ENCODE assay signal across 11 cellular contexts in genomic region chr3:150738688-150739087, GRCh38. TPM values are rescaled to one million over a fixed set of nuclear protein-coding genes. Genes with fewer than 3 reads are reported as not detected.
DNase-seq lines count a peak whose midpoint lies in the region; ATAC-seq, FAIRE-seq and TF ChIP-seq lines count a peak whose summit lies in the region.
"Had no signal": no experiment of that assay in that cellular context is flagged by ENCODE, and none has a peak within 500 bp of the region (broad histone marks: within the 10 kb centered on the region; RNA-seq: fewer than 3 reads in every experiment).

No MANE protein-coding gene starts in this region.

- H3K36me3 ChIP-seq in OCI-LY3 (replicated peaks; ENCODE audit: low read depth, low read length) (peaks cover 27% of the 10 kb centered on the region), bronchial epithelial cell (ENCODE audit: control insufficient read depth, insufficient read depth, low read length) (peaks cover 6% of the 10 kb centered on the region), smooth muscle cell (ENCODE audit: low read depth) (no peaks in the 10 kb centered on the region)
- H3K36me3 ChIP-seq: thoracic aorta had no signal

- peak overlapping the region; percentile 10; the same call in 1 of the 2 replicates for H3K4me3 ChIP-seq in OCI-LY3 (ENCODE audit: low read length)
- no peak overlapping the region for H3K4me3 ChIP-seq in bronchial epithelial cell (ENCODE audit: low read depth, low read length)
- no peak overlapping the region for H3K4me3 ChIP-seq in smooth muscle cell
- H3K4me3 ChIP-seq: thoracic aorta had no signal

- H3K4me1 ChIP-seq in OCI-LY3 (ENCODE audit: low read length) (peaks cover 65% of the 10 kb centered on the region), smooth muscle cell (ENCODE audit: low read depth) (peaks cover 6% of the 10 kb centered on the region)

- intact Hi-C loops in activated CD4-positive, alpha-beta T cell treated with anti-CD3 and anti-CD28 coated beads, Interleukin-2, amount 10 ng/mL, durations not matched to agents 24 days and 14 days (cut with micrococcal nuclease), result loop anchor here (1.0 to 5.0 kb wide), 8 partner anchors 17 to 570 kb away; partner anchors contain the start of genes EIF2A, SELENOT and SERP1

- peak overlapping the region; percentile 64 for H3K4me3 Mint-ChIP-seq in activated CD4-positive, alpha-beta T cell treated with anti-CD3 and anti-CD28 coated beads, Interleukin-2, amount 10 ng/mL, durations not matched to agents 24 days and 14 days

- TF ChIP-seq CTCF in OCI-LY3 (IDR thresholded peaks at IDR 0.05; ENCODE audit: low read depth, low read length) (no peak), bronchial epithelial cell (IDR thresholded peaks at IDR 0.05; ENCODE audit: insufficient read depth, low read length, severe bottlenecking) (no peak), smooth muscle cell (IDR thresholded peaks at IDR 0.05; ENCODE audit: borderline replicate concordance, insufficient read depth, poor library complexity, severe bottlenecking) (no peak)

- no peak overlapping the region for H3K9ac ChIP-seq in OCI-LY3 (ENCODE audit: low read length)
- peak overlapping the region; percentile 3 for H3K9ac ChIP-seq in smooth muscle cell (ENCODE audit: low read depth)

- FAIRE-seq in bronchial epithelial cell (lab: Jason Lieb, UNC), result no peak

- H2AFZ ChIP-seq in OCI-LY3 (ENCODE audit: low read depth, low read length), result no peak overlapping the region
- H2AFZ ChIP-seq in smooth muscle cell (ENCODE audit: low read depth), result no peak overlapping the region

- H3K4me1 Mint-ChIP-seq in activated CD4-positive, alpha-beta T cell treated with anti-CD3 and anti-CD28 coated beads, Interleukin-2, amount 10 ng/mL, durations not matched to agents 24 days and 14 days, result peaks cover 78% of the 10 kb centered on the region

- peaks cover 59% of the 10 kb centered on the region for H3K36me3 Mint-ChIP-seq in activated CD4-positive, alpha-beta T cell treated with anti-CD3 and anti-CD28 coated beads, Interleukin-2, amount 10 ng/mL, durations not matched to agents 24 days and 14 days (ENCODE audit: low read depth)

- DNase-seq in activated CD4-positive, alpha-beta T cell treated with anti-CD3 and anti-CD28 coated beads, Interleukin-2, amount 10 ng/mL, durations not matched to agents 24 days and 14 days, result no peak
- no peak for DNase-seq in activated CD4-positive, alpha-beta T cell treated with anti-CD3 and anti-CD28 coated beads, Interleukin-2, amount 50 U/mL, for 48 hours
- DNase-seq in bronchial epithelial cell (ENCODE audit: low read depth), result peak; percentile 56
- no peak for DNase-seq in smooth muscle cell (lab: John Stamatoyannopoulos, UW; ENCODE audit: unreplicated experiment)
- no peak for DNase-seq in foreskin melanocyte
- no peak for DNase-seq in effector CD4-positive, alpha-beta T cell
- DNase-seq: amygdala had no signal

- peaks cover 35% of the 10 kb centered on the region for H3K79me2 ChIP-seq in OCI-LY3 (ENCODE audit: low read length)
- H3K79me2 ChIP-seq in smooth muscle cell (ENCODE audit: low read depth), result peaks cover 13% of the 10 kb centered on the region

- peaks cover 7% of the 10 kb centered on the region for H3K9me3 Mint-ChIP-seq in activated CD4-positive, alpha-beta T cell treated with anti-CD3 and anti-CD28 coated beads, Interleukin-2, amount 10 ng/mL, durations not matched to agents 24 days and 14 days

- peak overlapping the region; percentile 99 for H3K27ac Mint-ChIP-seq in activated CD4-positive, alpha-beta T cell treated with anti-CD3 and anti-CD28 coated beads, Interleukin-2, amount 10 ng/mL, durations not matched to agents 24 days and 14 days

- H4K20me1 ChIP-seq in OCI-LY3 (ENCODE audit: insufficient read depth, low read length) (peaks cover 28% of the 10 kb centered on the region), smooth muscle cell (ENCODE audit: low read depth) (peaks cover 32% of the 10 kb centered on the region)

- no peak for ATAC-seq in activated CD4-positive, CD25-positive, alpha-beta regulatory T cell treated with anti-CD3 and anti-CD28 coated beads, Interleukin-2, amount 50 U/mL, for 24 hours

- WGBS in smooth muscle cell (ENCODE audit: low lambda C conversion rate), result 21% methylated on average over 4 of the region's 4 CpGs

- H3K4me2 ChIP-seq in OCI-LY3 (ENCODE audit: low read length) (peak overlapping the region; percentile 62), smooth muscle cell (peak overlapping the region; percentile 22)

- H3K27me3 ChIP-seq in OCI-LY3 (ENCODE audit: low read depth, low read length) (no peaks in the 10 kb centered on the region), bronchial epithelial cell (ENCODE audit: control insufficient read depth, insufficient read depth, low read length) (no peaks in the 10 kb centered on the region), smooth muscle cell (ENCODE audit: low read depth) (no peaks in the 10 kb centered on the region)

- H3K27ac ChIP-seq in OCI-LY3 (ENCODE audit: low read length), result no peak overlapping the region; the same call in 1 of the 2 replicates
- peak overlapping the region; percentile 80 for H3K27ac ChIP-seq in smooth muscle cell (ENCODE audit: low read depth)
- H3K27ac ChIP-seq: thoracic aorta, VCaP had no signal

- H3F3A ChIP-seq in smooth muscle cell (ENCODE audit: low read depth), result peaks cover 36% of the 10 kb centered on the region

- H3K9me3 ChIP-seq in OCI-LY3 (ENCODE audit: insufficient read depth, low read length), result no peaks in the 10 kb centered on the region
- no peaks in the 10 kb centered on the region for H3K9me3 ChIP-seq in smooth muscle cell (replicated peaks; ENCODE audit: low read depth)
- H3K9me3 ChIP-seq: thoracic aorta had no signal

- H3K27me3 Mint-ChIP-seq in activated CD4-positive, alpha-beta T cell treated with anti-CD3 and anti-CD28 coated beads, Interleukin-2, amount 10 ng/mL, durations not matched to agents 24 days and 14 days, result no peaks in the 10 kb centered on the region

RNA-seq across cellular contexts. Expression of gene SIAH2, which starts 24.3 kb away (rescaled TPM):
- total RNA-seq in activated CD4-positive, alpha-beta T cell treated with anti-CD3 and anti-CD28 coated beads, Interleukin-2, amount 10 ng/mL, durations not matched to agents 24 days and 14 days, result 130 and 133 TPM in 2 replicates
- total RNA-seq in bronchial epithelial cell (30.3 and 36.1 TPM in 2 replicates), smooth muscle cell (38.1 and 43.9 TPM in 2 replicates)
- polyA plus RNA-seq in smooth muscle cell, result 44.9 and 45.8 TPM in 2 replicates

RNA-seq across cellular contexts. Expression of gene ERICH6, which starts 35.0 kb away (rescaled TPM):
- total RNA-seq in activated CD4-positive, alpha-beta T cell treated with anti-CD3 and anti-CD28 coated beads, Interleukin-2, amount 10 ng/mL, durations not matched to agents 24 days and 14 days, result not detected in 2 replicates
- total RNA-seq in bronchial epithelial cell, result under 0.01 TPM in 1 of 2 replicates, not detected in the other
- not detected in 2 replicates for total RNA-seq in smooth muscle cell
- polyA plus RNA-seq in smooth muscle cell, result 0.38 TPM in 1 of 2 replicates, not detected in the other
- total RNA-seq: thoracic aorta had no signal
